In the genomic region with DNA sequence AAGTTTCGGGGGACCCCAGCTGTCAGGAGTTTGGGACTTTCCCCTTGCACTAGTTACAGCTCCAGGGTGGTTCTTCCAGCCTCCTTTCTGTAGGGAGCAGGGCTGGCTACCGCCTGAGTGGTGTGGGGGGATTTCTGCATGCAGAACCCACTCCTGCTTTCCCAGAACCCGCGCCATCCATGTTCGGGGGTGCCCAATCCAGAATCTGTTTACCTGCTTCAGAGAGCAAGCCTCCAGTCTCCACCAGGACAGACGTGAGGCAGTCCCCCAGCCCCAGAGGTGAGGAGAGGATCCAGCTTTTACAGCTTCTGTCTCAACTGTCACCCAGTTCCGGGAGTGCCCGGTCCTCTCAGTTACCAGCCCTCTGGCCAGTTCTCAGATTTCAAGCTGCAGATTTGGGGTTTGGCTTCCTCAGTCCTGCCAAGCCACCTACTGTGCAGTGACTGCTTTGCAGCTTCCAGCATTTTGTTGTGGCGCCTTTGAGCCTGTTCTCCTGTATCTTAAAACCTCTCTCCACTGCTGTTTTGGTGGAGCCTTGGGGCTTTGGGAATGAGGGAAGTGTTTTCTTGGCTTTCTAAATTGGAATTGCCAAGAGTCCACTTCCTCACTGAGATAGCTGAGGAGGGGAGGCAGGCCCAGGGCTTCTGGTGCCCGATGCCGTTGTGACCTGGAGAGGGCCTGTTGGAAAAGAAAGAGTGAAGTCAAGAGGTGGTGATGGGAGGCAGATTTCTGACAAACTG, we compare ENCODE assay signal across 18 cellular contexts.
DNase-seq lines count a peak whose midpoint lies in the region; ATAC-seq and TF ChIP-seq lines count a peak whose summit lies in the region.
"Had no signal": no experiment of that assay in that cellular context is flagged by ENCODE, and none has a peak within 500 bp of the region (broad histone marks: within the 10 kb centered on the region; RNA-seq: fewer than 3 reads in every experiment).

No MANE protein-coding gene starts in this region.

- H3K9me2 ChIP-seq in MM.1S (replicated peaks; ENCODE audit: insufficient read depth, low read length), result no peaks in the 10 kb centered on the region

- intact Hi-C loops in breast epithelium (cut with DNase I; ENCODE audit: low total_unique reads), result no loop called here
- intact Hi-C loops in thyroid gland (cut with DNase I), result no loop called here

- in situ Hi-C loops in T47D (cut with HindIII; ENCODE audit: low pct_unique_long_range_greater_than_20kb, low sequenced_read_pairs), result no loop called here

- peaks cover 0 to 43% of the 10 kb centered on the region in 2 donors for H3K27me3 ChIP-seq in breast epithelium
- H3K27me3 ChIP-seq in thyroid gland, result no peaks in the 10 kb centered on the region
- peaks cover 56% of the 10 kb centered on the region for H3K27me3 ChIP-seq in MM.1S (replicated peaks; ENCODE audit: insufficient read depth, low read length)

- no peak overlapping the region for H2AFZ ChIP-seq in MM.1S (ENCODE audit: low read length)
- H2AFZ ChIP-seq: GM23248 had no signal

- H3K9me3 ChIP-seq in breast epithelium, result peaks cover 3 to 8% of the 10 kb centered on the region in 2 donors
- no peaks in the 10 kb centered on the region for H3K9me3 ChIP-seq in thyroid gland
- no peaks in the 10 kb centered on the region for H3K9me3 ChIP-seq in MM.1S (replicated peaks; ENCODE audit: insufficient read depth, low read length)
- H3K9me3 ChIP-seq: gastrocnemius medialis had no signal

- no peaks in the 10 kb centered on the region for H4K20me1 ChIP-seq in MM.1S (ENCODE audit: insufficient read depth, low read length)

- peak; percentile 16 to 86 for DNase-seq in T47D (ENCODE audit: low read depth in 1 of 2, low spot score in 1 of 2)
- no peak for DNase-seq in breast epithelium (ENCODE audit: low spot score in 2 of 2)
- DNase-seq in NCI-H510A (lab: John Stamatoyannopoulos, UW), result peak; percentile 22
- peak; percentile 21 for DNase-seq in choroid plexus epithelial cell (ENCODE audit: low read depth)
- peak in 1 of 2 donors; percentile 19 for DNase-seq in thyroid gland
- no peak for DNase-seq in ecto neural progenitor cell (ENCODE audit: low spot score)
- no peak for DNase-seq in MM.1S
- DNase-seq: activated B cell treated with CpG ODN at 0.5 μM for 24 hours; activated naive CD4-positive, alpha-beta T cell; body of pancreas; effector memory CD4-positive, alpha-beta T cell; gastrocnemius medialis; GM23248; KBM-7; NCI-H1694 treated with DMSO at 0.1 percent for 48 hours; small intestine; stimulated activated naive CD8-positive, alpha-beta T cell treated with anti-CD3 and anti-CD28 coated beads, Interleukin-15, amount 100 ng/mL, for 72 hours had no signal

- WGBS in thyroid gland, 2 donors, result 52 to 61% methylated on average over 7 to 11 of the region's 11 CpGs

- H3F3A ChIP-seq in MM.1S (ENCODE audit: insufficient read depth, low read length), result no peaks in the 10 kb centered on the region

- H3K9ac ChIP-seq in MM.1S (ENCODE audit: low read length), result no peak overlapping the region
- H3K9ac ChIP-seq: GM23248 had no signal

- H3K36me3 ChIP-seq in breast epithelium, result no peaks in the 10 kb centered on the region
- H3K36me3 ChIP-seq in thyroid gland, result no peaks in the 10 kb centered on the region
- no peaks in the 10 kb centered on the region for H3K36me3 ChIP-seq in MM.1S (replicated peaks; ENCODE audit: insufficient read depth, low read length)
- H3K36me3 ChIP-seq: gastrocnemius medialis had no signal

- TF ChIP-seq POLR2A in breast epithelium (IDR thresholded peaks at IDR 0.05), result no peak
- TF ChIP-seq POLR2A in thyroid gland (IDR thresholded peaks at IDR 0.05), result no peak

- ATAC-seq in HG03520 (IDR thresholded peaks at IDR 0.05; ENCODE audit: unreplicated experiment), result no peak
- ATAC-seq: body of pancreas; gastrocnemius medialis; stimulated activated naive CD8-positive, alpha-beta T cell treated with anti-CD3 and anti-CD28 coated beads, Interleukin-15, amount 100 ng/mL, for 72 hours had no signal

- H3K4me2 ChIP-seq in MM.1S (ENCODE audit: low read depth, low read length), result no peak overlapping the region

- TF ChIP-seq CTCF in breast epithelium (IDR thresholded peaks at IDR 0.05) (no peak), choroid plexus epithelial cell (conservative IDR thresholded peaks at IDR 0.05; ENCODE audit: low read depth, low read length) (peak; percentile 34), thyroid gland (IDR thresholded peaks at IDR 0.05) (peak in 3 of 6 experiments; percentile 6 to 17 (median 15)), MM.1S (IDR thresholded peaks at IDR 0.05; ENCODE audit: low read length) (no peak)

- no peaks in the 10 kb centered on the region for H3K4me1 ChIP-seq in breast epithelium
- peaks cover 12 to 34% of the 10 kb centered on the region in 2 donors for H3K4me1 ChIP-seq in thyroid gland
- H3K4me1 ChIP-seq in MM.1S (ENCODE audit: low read length), result no peaks in the 10 kb centered on the region
- H3K4me1 ChIP-seq: body of pancreas, gastrocnemius medialis had no signal

- no peaks in the 10 kb centered on the region for H3K79me2 ChIP-seq in MM.1S (ENCODE audit: low read length)

- no peak overlapping the region for H3K4me3 ChIP-seq in breast epithelium
- no peak overlapping the region for H3K4me3 ChIP-seq in choroid plexus epithelial cell (ENCODE audit: low read depth, low read length)
- H3K4me3 ChIP-seq in thyroid gland (replicated peaks in 1 of 3), result no peak overlapping the region
- no peak overlapping the region for H3K4me3 ChIP-seq in MM.1S (ENCODE audit: low read length)
- H3K4me3 ChIP-seq: body of pancreas, gastrocnemius medialis, GM23248 had no signal

- H3K27ac ChIP-seq in breast epithelium, result no peak overlapping the region
- peak overlapping the region; percentile 15 to 79 (median 34) for H3K27ac ChIP-seq in thyroid gland
- H3K27ac ChIP-seq in MM.1S (ENCODE audit: low read length), result no peak overlapping the region
- H3K27ac ChIP-seq: body of pancreas, gastrocnemius medialis, GM23248 had no signal

Comparison
In these comparisons a context has a peak if more than half of its experiments do, and no peak if none do; other contexts are left out.
1. DNase-seq: peak in T47D (2 of 2), NCI-H510A (single experiment) and choroid plexus epithelial cell (single experiment); none in breast epithelium (0 of 2), ecto neural progenitor cell (single experiment) and MM.1S (single experiment).
2. H3K27ac ChIP-seq: peak in thyroid gland (3 of 3); none in breast epithelium (0 of 2) and MM.1S (single experiment).